19 cellular contexts compared by ENCODE assay signal in the genomic region with DNA sequence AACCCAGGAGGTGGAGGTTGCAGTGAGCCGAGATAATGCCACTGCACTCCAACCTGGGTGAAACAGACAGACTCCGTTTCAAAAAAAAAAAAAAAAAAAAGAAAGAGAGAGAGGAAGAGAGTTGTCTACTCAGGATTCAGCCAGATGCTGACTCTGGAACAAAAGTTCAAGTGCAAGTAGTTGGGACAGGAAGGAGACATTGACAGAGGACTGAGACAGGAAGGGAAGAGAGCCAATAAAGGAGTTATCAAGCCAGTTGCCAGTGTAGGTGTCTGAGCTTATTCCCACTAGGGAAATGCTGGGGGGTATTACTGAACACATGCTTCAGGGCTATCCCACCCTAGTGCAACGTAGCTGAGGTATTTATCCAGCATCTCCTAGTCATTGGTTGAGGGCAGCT.
"Had no signal": no experiment of that assay in that cellular context is flagged by ENCODE, and none has a peak within 500 bp of the region (broad histone marks: within the 10 kb centered on the region; RNA-seq: fewer than 3 reads in every experiment).

No MANE protein-coding gene starts in this region.

- H3K27ac ChIP-seq: neutrophil, pancreas, stomach, upper lobe of left lung, VCaP had no signal

- H3K4me2 ChIP-seq: smooth muscle cell had no signal

- H3K9me3 ChIP-seq: neutrophil, pancreas, stomach, upper lobe of left lung had no signal

- H3K27me3 ChIP-seq: neutrophil, pancreas, stomach, upper lobe of left lung had no signal

- H3K4me3 ChIP-seq: pancreas, smooth muscle cell, stomach, upper lobe of left lung had no signal

- FAIRE-seq: endothelial cell of umbilical vein, pancreas had no signal

- H3K4me1 ChIP-seq: pancreas, stomach, upper lobe of left lung had no signal

- DNase-seq: activated CD4-positive, alpha-beta memory T cell treated with anti-CD3 and anti-CD28 coated beads for 36 hours; activated CD8-positive, alpha-beta memory T cell treated with anti-CD3 and anti-CD28 coated beads, Interleukin-2, amount 10 ng/mL, durations not matched to agents 7 days and 5 days; activated naive CD4-positive, alpha-beta T cell treated with Interleukin-2 at 50 U/mL for 16 hours; activated naive CD8-positive, alpha-beta T cell treated with anti-CD3 and anti-CD28 coated beads, Interleukin-2, amount 10 ng/mL, durations not matched to agents 7 days and 5 days; activated T-cell treated with anti-CD3 and anti-CD28 coated beads, Interleukin-2, amount 50 U/mL, for 1 hour; amygdala; dermis blood vessel endothelial cell; effector memory CD4-positive, alpha-beta T cell; hypothalamus; pancreas; stimulated activated CD4-positive, alpha-beta T cell treated with anti-CD3 and anti-CD28 coated beads, Interleukin-4, amount 100 ng/mL, for 1 hour; stomach; upper lobe of left lung had no signal

- ATAC-seq: activated CD8-positive, alpha-beta memory T cell treated with anti-CD3 and anti-CD28 coated beads, Interleukin-2, amount 10 ng/mL, durations not matched to agents 7 days and 5 days; natural killer cell treated with Interleukin-12 subunit alpha and Interleukin-12 subunit beta and Interleukin-15 and Interleukin-18, amount 100 ng/mL, for 72 hours; sciatic nerve had no signal

- H3K36me3 ChIP-seq: neutrophil, pancreas, stomach, upper lobe of left lung had no signal
